Comparison of ENCODE assay signal across 25 cellular contexts in genomic region chr4:152104286-152104685, GRCh38.
DNase-seq lines count a peak whose midpoint lies in the region; ATAC-seq and TF ChIP-seq lines count a peak whose summit lies in the region.
"Had no signal": no experiment of that assay in that cellular context is flagged by ENCODE, and none has a peak within 500 bp of the region (broad histone marks: within the 10 kb centered on the region; RNA-seq: fewer than 3 reads in every experiment).

No MANE protein-coding gene starts in this region.

- no peaks in the 10 kb centered on the region for H3K79me1 ChIP-seq in mesenchymal stem cell (replicated peaks; ENCODE audit: low read length, poor library complexity, severe bottlenecking)

- peak overlapping the region in 1 of 2 experiments; percentile 6 for H3K4ac ChIP-seq in mesenchymal stem cell (ENCODE audit: low read depth in 1 of 2, low read length in 2 of 2)

- ATAC-seq in activated naive CD8-positive, alpha-beta T cell treated with anti-CD3 and anti-CD28 coated beads, Interleukin-2, amount 50 U/mL, for 24 hours: no peak
- ATAC-seq in left cardiac atrium (no peak), HG02642 (IDR thresholded peaks at IDR 0.05; ENCODE audit: poor library complexity, unreplicated experiment) (no peak)
- ATAC-seq: body of pancreas, left colon had no signal

- H2BK15ac ChIP-seq in mesenchymal stem cell (ENCODE audit: low read depth, poor library complexity, severe bottlenecking): no peak overlapping the region

- H3K9me3 ChIP-seq in breast epithelium (no peaks in the 10 kb centered on the region), mesenchymal stem cell (ENCODE audit: control insufficient read depth, low read length) (no peaks in the 10 kb centered on the region)
- H3K9me3 ChIP-seq: body of pancreas, prostate gland, SK-N-SH, testis had no signal

- no peak overlapping the region for H3K4me3 ChIP-seq in breast epithelium
- H3K4me3 ChIP-seq in mesenchymal stem cell (ENCODE audit: insufficient read depth in 1 of 2, low read depth in 1 of 2, low read length in 2 of 2): no peak overlapping the region
- H3K4me3 ChIP-seq: body of pancreas, GM23248, prostate gland, testis had no signal

- POLR2A ChIA-PET in MCF 10A (lab: Yijun Ruan, JAX): no interaction called here

- peak overlapping the region; percentile 40 to 41 for H2BK12ac ChIP-seq in mesenchymal stem cell (ENCODE audit: low read length in 2 of 2)

- intact Hi-C loops in MCF 10A (cut with micrococcal nuclease) (no loop called here), breast epithelium (cut with DNase I; ENCODE audit: low total_unique reads) (no loop called here), left cardiac atrium (cut with DNase I) (no loop called here)

- DNase-seq in MCF 10A (ENCODE audit: unreplicated experiment): no peak
- DNase-seq in breast epithelium (ENCODE audit: low spot score in 2 of 2): no peak
- DNase-seq in activated naive CD8-positive, alpha-beta T cell treated with anti-CD3 and anti-CD28 coated beads, Interleukin-2, amount 50 U/mL, for 24 hours: no peak
- DNase-seq in mesenchymal stem cell: no peak
- no peak for DNase-seq in left cardiac atrium
- DNase-seq in KG1 (lab: John Stamatoyannopoulos, UW): no peak
- DNase-seq: activated B cell treated with CpG ODN at 0.5 μM for 24 hours; activated CD4-positive, alpha-beta memory T cell treated with anti-CD3 and anti-CD28 coated beads, Interleukin-2, amount 10 ng/mL, durations not matched to agents 7 days and 5 days; activated T-cell treated with anti-CD3 and anti-CD28 coated beads, Interleukin-2, amount 50 U/mL, for 1 hour; body of pancreas; cortex of kidney; DMS79; GM23248; Karpas-422; left colon; mesendoderm; NCI-H1092; NCI-H187 treated with DMSO at 0.1 percent for 48 hours; SK-N-SH; T1000; testis had no signal

- WGBS in mesenchymal stem cell: 96% methylated on average over 9 of the region's 9 CpGs

- H3K27ac ChIP-seq in breast epithelium (no peak overlapping the region), mesenchymal stem cell (ENCODE audit: low read length, poor library complexity, severe bottlenecking) (no peak overlapping the region), temporal lobe (ENCODE audit: low read depth, low read length) (peak overlapping the region; percentile 50)
- H3K27ac ChIP-seq: body of pancreas, GM23248, prostate gland, testis had no signal

- H3K9me3 Mint-ChIP-seq in MCF 10A (ENCODE audit: unreplicated experiment): no peaks in the 10 kb centered on the region
- no peaks in the 10 kb centered on the region for H3K9me3 Mint-ChIP-seq in activated naive CD8-positive, alpha-beta T cell treated with anti-CD3 and anti-CD28 coated beads, Interleukin-2, amount 50 U/mL, for 24 hours
- H3K9me3 Mint-ChIP-seq: activated B cell treated with CpG ODN at 0.5 μM for 24 hours, neural crest cell had no signal

- no peak overlapping the region for H4K91ac ChIP-seq in mesenchymal stem cell (ENCODE audit: low read length)

- no peak overlapping the region for H4K8ac ChIP-seq in mesenchymal stem cell (ENCODE audit: low read length)

- H3K23ac ChIP-seq in mesenchymal stem cell (ENCODE audit: low read length in 2 of 2): no peak overlapping the region

- no peak overlapping the region for H3K14ac ChIP-seq in mesenchymal stem cell (ENCODE audit: low read length in 2 of 2)

- no peak overlapping the region for H2AK5ac ChIP-seq in mesenchymal stem cell (ENCODE audit: low read length, severe bottlenecking)

- H3K27me3 Mint-ChIP-seq in MCF 10A (ENCODE audit: insufficient read depth, unreplicated experiment): no peaks in the 10 kb centered on the region
- no peaks in the 10 kb centered on the region for H3K27me3 Mint-ChIP-seq in activated naive CD8-positive, alpha-beta T cell treated with anti-CD3 and anti-CD28 coated beads, Interleukin-2, amount 50 U/mL, for 24 hours
- H3K27me3 Mint-ChIP-seq: activated CD4-positive, alpha-beta memory T cell treated with anti-CD3 and anti-CD28 coated beads, Interleukin-2, amount 10 ng/mL, durations not matched to agents 7 days and 5 days had no signal

- H3K27me3 ChIP-seq in breast epithelium (no peaks in the 10 kb centered on the region), mesenchymal stem cell (ENCODE audit: control insufficient read depth in 1 of 2, insufficient read depth in 1 of 2, low read length in 2 of 2) (no peaks in the 10 kb centered on the region)
- H3K27me3 ChIP-seq: body of pancreas, testis had no signal

- H3K4me1 ChIP-seq in breast epithelium (no peaks in the 10 kb centered on the region), mesenchymal stem cell (ENCODE audit: control insufficient read depth, insufficient read depth, low read depth, low read length) (peaks cover 18% of the 10 kb centered on the region)
- H3K4me1 ChIP-seq: body of pancreas, prostate gland had no signal

- no peak overlapping the region for H2BK120ac ChIP-seq in mesenchymal stem cell (ENCODE audit: low read depth, low read length)

- H3K36me3 Mint-ChIP-seq in MCF 10A (ENCODE audit: insufficient read depth, unreplicated experiment): no peaks in the 10 kb centered on the region
- H3K36me3 Mint-ChIP-seq in activated naive CD8-positive, alpha-beta T cell treated with anti-CD3 and anti-CD28 coated beads, Interleukin-2, amount 50 U/mL, for 24 hours (ENCODE audit: low read depth): peaks cover 2% of the 10 kb centered on the region

- no TSS peak for BruUV-seq in MCF 10A (replicated peaks; lab: Mats Ljungman, UMichigan)

- H2BK5ac ChIP-seq in mesenchymal stem cell (ENCODE audit: low read depth, low read length, poor library complexity, severe bottlenecking): no peak overlapping the region

- no peak overlapping the region for H2AFZ ChIP-seq in mesenchymal stem cell (ENCODE audit: low read depth, low read length)
- H2AFZ ChIP-seq: GM23248 had no signal

- H3K36me3 ChIP-seq in breast epithelium (no peaks in the 10 kb centered on the region), mesenchymal stem cell (ENCODE audit: control insufficient read depth in 1 of 2, insufficient read depth in 2 of 2, low read depth in 1 of 2, low read length in 2 of 2) (no peaks in the 10 kb centered on the region)
- H3K36me3 ChIP-seq: prostate gland had no signal

- TF ChIP-seq CTCF in MCF 10A (IDR thresholded peaks at IDR 0.05; ENCODE audit: unreplicated experiment): no peak
- no peak for TF ChIP-seq CTCF in breast epithelium (IDR thresholded peaks at IDR 0.05)

- peak overlapping the region; percentile 36 for H3K27ac Mint-ChIP-seq in MCF 10A (ENCODE audit: low read depth, unreplicated experiment)
- peak overlapping the region; percentile 94 for H3K27ac Mint-ChIP-seq in activated naive CD8-positive, alpha-beta T cell treated with anti-CD3 and anti-CD28 coated beads, Interleukin-2, amount 50 U/mL, for 24 hours
- H3K27ac Mint-ChIP-seq: activated B cell treated with CpG ODN at 0.5 μM for 24 hours; activated CD4-positive, alpha-beta memory T cell treated with anti-CD3 and anti-CD28 coated beads, Interleukin-2, amount 10 ng/mL, durations not matched to agents 7 days and 5 days had no signal

- peaks cover 35% of the 10 kb centered on the region for H3K4me1 Mint-ChIP-seq in MCF 10A (ENCODE audit: insufficient read depth, unreplicated experiment)
- H3K4me1 Mint-ChIP-seq in activated naive CD8-positive, alpha-beta T cell treated with anti-CD3 and anti-CD28 coated beads, Interleukin-2, amount 50 U/mL, for 24 hours: peaks cover 93% of the 10 kb centered on the region

- CTCF ChIA-PET in MCF 10A (lab: Yijun Ruan, JAX): interaction anchor here (0.7 kb wide), 1 partner anchor 41 kb away, joined by 3 read pairs; no protein-coding TSS in a partner anchor

- H3K4me3 Mint-ChIP-seq in MCF 10A (ENCODE audit: unreplicated experiment): no peak overlapping the region
- H3K4me3 Mint-ChIP-seq in activated naive CD8-positive, alpha-beta T cell treated with anti-CD3 and anti-CD28 coated beads, Interleukin-2, amount 50 U/mL, for 24 hours: no peak overlapping the region
- H3K4me3 Mint-ChIP-seq: activated B cell treated with CpG ODN at 0.5 μM for 24 hours; activated CD4-positive, alpha-beta memory T cell treated with anti-CD3 and anti-CD28 coated beads, Interleukin-2, amount 10 ng/mL, durations not matched to agents 7 days and 5 days; neural crest cell had no signal

- no peak overlapping the region for H3K9ac ChIP-seq in mesenchymal stem cell (ENCODE audit: low read length)
- H3K9ac ChIP-seq: GM23248, SK-N-SH had no signal

- no peak overlapping the region for H3K4me2 ChIP-seq in mesenchymal stem cell (ENCODE audit: low read length, poor library complexity, severe bottlenecking)
- H3K4me2 ChIP-seq: SK-N-SH had no signal

- H3K18ac ChIP-seq in mesenchymal stem cell (ENCODE audit: low read depth in 1 of 2, low read length in 2 of 2): no peak overlapping the region

- no peak for TF ChIP-seq POLR2A in breast epithelium (IDR thresholded peaks at IDR 0.05)
